In genomic region chr19:993831-994393, GRCh38 we compare ENCODE assay signal across 1 cellular context.
TF ChIP-seq lines count a peak whose summit lies in the region.

No MANE protein-coding gene starts in this region.

TF ChIP-seq in WTC11, 78 proteins besides CTCF, POLR2A, EP300 and RAD21 (continued from another document):
- no peak for TF ChIP-seq ZNF532 (CRISPR knock-in tag; IDR thresholded peaks at IDR 0.05; ENCODE audit: borderline replicate concordance)
- TF ChIP-seq CREM (CRISPR knock-in tag; IDR thresholded peaks at IDR 0.05): no peak
- TF ChIP-seq IRF2 (CRISPR knock-in tag; IDR thresholded peaks at IDR 0.05; ENCODE audit: borderline replicate concordance, low read depth): no peak
- no peak for TF ChIP-seq ZNF671 (CRISPR knock-in tag; IDR thresholded peaks at IDR 0.05)
- TF ChIP-seq ZNF416 (CRISPR knock-in tag; IDR thresholded peaks at IDR 0.05): no peak
- TF ChIP-seq E2F5 (CRISPR knock-in tag; IDR thresholded peaks at IDR 0.05): no peak
- no peak for TF ChIP-seq ZNF263 (CRISPR knock-in tag; IDR thresholded peaks at IDR 0.05; ENCODE audit: low read depth)
- TF ChIP-seq USF2 (CRISPR knock-in tag; IDR thresholded peaks at IDR 0.05): no peak
- TF ChIP-seq AR (CRISPR knock-in tag; IDR thresholded peaks at IDR 0.05): no peak
- no peak for TF ChIP-seq FOXP4 (CRISPR knock-in tag; IDR thresholded peaks at IDR 0.05)
- TF ChIP-seq KAT7 (CRISPR knock-in tag; IDR thresholded peaks at IDR 0.05; ENCODE audit: borderline replicate concordance): no peak
- no peak for TF ChIP-seq TEAD4 (CRISPR knock-in tag; IDR thresholded peaks at IDR 0.05)
